8 cellular contexts compared by ENCODE assay signal in the genomic region with DNA sequence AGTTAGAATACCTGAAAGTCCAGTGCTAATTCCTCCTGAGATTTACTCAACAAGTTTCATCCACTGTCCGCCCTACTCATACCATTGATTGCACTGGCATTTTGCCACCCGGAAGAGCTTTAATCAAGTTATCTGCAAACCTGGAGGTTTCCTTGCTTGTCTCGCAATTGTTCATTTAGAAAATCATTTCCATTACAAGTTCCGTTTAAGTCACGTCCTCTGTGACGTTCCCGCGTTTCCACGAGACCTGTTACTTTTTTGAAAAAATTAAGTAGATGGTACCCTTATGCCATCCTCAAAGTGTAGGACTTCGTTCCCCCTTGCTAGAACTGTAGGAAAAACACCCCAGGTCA. TPM values are rescaled to one million over a fixed set of nuclear protein-coding genes. Genes with fewer than 3 reads are reported as not detected.
DNase-seq lines count a peak whose midpoint lies in the region; ATAC-seq and TF ChIP-seq lines count a peak whose summit lies in the region.

No MANE protein-coding gene starts in this region.

- no peaks in the 10 kb centered on the region for H3K27me3 Mint-ChIP-seq in activated T-cell treated with anti-CD3 and anti-CD28 coated beads, Interleukin-2, amount 50 U/mL, for 24 hours

- H3K27ac ChIP-seq in prostate gland: peak overlapping the region; percentile 81 to 86

- H3K9me3 ChIP-seq in prostate gland: no peaks in the 10 kb centered on the region

- ATAC-seq in GM18867 (IDR thresholded peaks at IDR 0.05; ENCODE audit: unreplicated experiment): no peak

- peak overlapping the region; percentile 98 for H3K27ac Mint-ChIP-seq in activated T-cell treated with anti-CD3 and anti-CD28 coated beads, Interleukin-2, amount 50 U/mL, for 24 hours

- TF ChIP-seq CTCF in NB4 (IDR thresholded peaks at IDR 0.05; ENCODE audit: low read depth, low read length): no peak
- TF ChIP-seq CTCF in prostate gland (IDR thresholded peaks at IDR 0.05): no peak

- peaks cover 39% of the 10 kb centered on the region for H3K4me1 Mint-ChIP-seq in activated T-cell treated with anti-CD3 and anti-CD28 coated beads, Interleukin-2, amount 50 U/mL, for 24 hours (ENCODE audit: low read depth)

- no peaks in the 10 kb centered on the region for H3K9me3 Mint-ChIP-seq in activated T-cell treated with anti-CD3 and anti-CD28 coated beads, Interleukin-2, amount 50 U/mL, for 24 hours

- no peaks in the 10 kb centered on the region for H3K36me3 ChIP-seq in prostate gland

- TF ChIP-seq POLR2A in NB4 (IDR thresholded peaks at IDR 0.05; ENCODE audit: extremely low read depth, insufficient read length) (no peak), prostate gland (IDR thresholded peaks at IDR 0.05) (no peak)

- DNase-seq in COR-L47 (lab: John Stamatoyannopoulos, UW) (peak; percentile 43), NB4 (ENCODE audit: low read depth) (peak; percentile 59), fibroblast of the conjunctiva (ENCODE audit: low read depth) (peak; percentile 18), prostate gland (ENCODE audit: low spot score) (peak; percentile 43), DMS153 (lab: John Stamatoyannopoulos, UW) (no peak), DMS153 treated with DMSO at 0.1 percent for 48 hours (lab: John Stamatoyannopoulos, UW; ENCODE audit: unreplicated experiment) (no peak)
- DNase-seq in activated T-cell treated with anti-CD3 and anti-CD28 coated beads, Interleukin-2, amount 50 U/mL, for 24 hours: no peak

- H3K4me1 ChIP-seq in prostate gland (replicated peaks): no peaks in the 10 kb centered on the region

- H3K4me3 ChIP-seq in NB4 (ENCODE audit: low read depth, low read length): peak overlapping the region; percentile 87
- H3K4me3 ChIP-seq in prostate gland: peak overlapping the region; percentile 88 to 98

- peaks cover 12% of the 10 kb centered on the region for H3K36me3 Mint-ChIP-seq in activated T-cell treated with anti-CD3 and anti-CD28 coated beads, Interleukin-2, amount 50 U/mL, for 24 hours (ENCODE audit: low read depth)

- intact Hi-C loops in prostate gland (cut with DNase I): loop anchor here (5.0 kb wide), 1 partner anchor 204 kb away; no protein-coding TSS in a partner anchor

- H3K4me3 Mint-ChIP-seq in activated T-cell treated with anti-CD3 and anti-CD28 coated beads, Interleukin-2, amount 50 U/mL, for 24 hours: peak overlapping the region; percentile 96

- H3K27me3 ChIP-seq in prostate gland (replicated peaks; ENCODE audit: insufficient read depth): no peaks in the 10 kb centered on the region

- under 1% methylated on average over 10 of the region's 10 CpGs for WGBS in prostate gland

RNA-seq across cellular contexts. Expression of gene FRYL, which starts 0.8 kb away (rescaled TPM):
- 10 to 100 TPM; 40.0 to 47.6 TPM for total RNA-seq in prostate gland

RNA-seq across cellular contexts. Expression of gene OCIAD1, which starts 50.0 kb away (rescaled TPM):
- total RNA-seq in prostate gland: 100 to 1,000 TPM; 114 to 176 TPM

Comparison
In these comparisons a context has a peak if more than half of its experiments do, and no peak if none do; other contexts are left out.
1. DNase-seq: peak in COR-L47 (single experiment), NB4 (single experiment), fibroblast of the conjunctiva (single experiment) and prostate gland (single experiment); none in activated T-cell treated with anti-CD3 and anti-CD28 coated beads, Interleukin-2, amount 50 U/mL, for 24 hours (single experiment), DMS153 (single experiment) and DMS153 treated with DMSO at 0.1 percent for 48 hours (single experiment).